ENCODE assay signal across 8 cellular contexts in the genomic region with DNA sequence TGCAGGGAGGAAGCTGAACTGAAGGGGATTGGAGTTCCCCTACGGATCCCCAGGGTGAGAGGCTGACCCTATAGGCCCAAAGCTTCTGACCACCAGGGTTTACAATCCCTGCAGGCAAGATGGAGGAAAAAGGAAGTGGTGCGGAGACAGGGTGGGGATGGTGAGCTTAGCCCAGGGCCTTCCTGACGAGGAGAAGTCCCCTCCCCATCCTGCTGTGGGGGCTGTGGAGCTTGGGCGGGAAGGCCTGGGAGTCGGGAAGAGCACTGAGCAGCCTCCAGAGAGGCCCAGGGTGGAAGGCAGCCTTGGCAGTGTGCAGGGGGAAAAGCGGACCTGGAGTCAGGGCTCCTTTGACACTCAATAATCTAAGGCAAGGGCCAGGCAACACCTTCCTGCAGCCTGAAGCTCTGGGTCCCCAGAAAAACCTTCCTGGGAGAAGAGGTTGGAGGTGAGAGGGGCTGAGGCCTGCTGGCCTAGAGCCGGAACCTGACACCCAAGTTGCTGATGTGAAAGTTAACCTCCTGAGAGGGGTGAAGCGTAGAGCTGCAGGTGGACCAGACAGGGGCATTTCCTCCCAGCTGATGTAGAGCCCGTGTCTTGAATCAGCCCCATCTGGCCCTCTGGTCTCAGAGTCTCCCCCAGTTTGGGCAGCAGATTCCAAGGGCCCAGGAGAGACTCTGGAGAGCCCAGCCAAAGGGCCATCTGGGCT. TPM values are rescaled to one million over a fixed set of nuclear protein-coding genes. Genes with fewer than 3 reads are reported as not detected.
DNase-seq lines count a peak whose midpoint lies in the region; ATAC-seq and TF ChIP-seq lines count a peak whose summit lies in the region.

No MANE protein-coding gene starts in this region.

- H3K9me2 ChIP-seq in hepatocyte (replicated peaks; ENCODE audit: insufficient read depth), result no peaks in the 10 kb centered on the region

- peak; percentile 26 for ATAC-seq in HG03521 (IDR thresholded peaks at IDR 0.05; ENCODE audit: unreplicated experiment)
- ATAC-seq in activated CD8-positive, alpha-beta T cell treated with anti-CD3 and anti-CD28 coated beads, Interleukin-2, amount 10 ng/mL, durations not matched to agents 7 days and 5 days, result peak; percentile 5

- peaks cover 94% of the 10 kb centered on the region for H3K79me2 ChIP-seq in hepatocyte
- peaks cover 81% of the 10 kb centered on the region for H3K79me2 ChIP-seq in smooth muscle cell (ENCODE audit: low read depth)

- H3K9me3 ChIP-seq in hepatocyte (ENCODE audit: low read depth) (no peaks in the 10 kb centered on the region), smooth muscle cell (replicated peaks; ENCODE audit: low read depth) (no peaks in the 10 kb centered on the region)

- H2AFZ ChIP-seq in hepatocyte, result peak overlapping the region; percentile 28
- H2AFZ ChIP-seq in smooth muscle cell (ENCODE audit: low read depth), result no peak overlapping the region

- H3K27ac Mint-ChIP-seq in activated CD8-positive, alpha-beta T cell treated with anti-CD3 and anti-CD28 coated beads, Interleukin-2, amount 10 ng/mL, durations not matched to agents 7 days and 5 days, result peak overlapping the region; percentile 90

- peak overlapping the region; percentile 14 for H3K4me3 ChIP-seq in hepatocyte
- H3K4me3 ChIP-seq in smooth muscle cell, result peak overlapping the region; percentile 45

- peaks cover 14% of the 10 kb centered on the region for H4K20me1 ChIP-seq in hepatocyte (ENCODE audit: insufficient read depth, poor library complexity, severe bottlenecking)
- H4K20me1 ChIP-seq in smooth muscle cell (ENCODE audit: low read depth), result peaks cover 67% of the 10 kb centered on the region

- H3K4me2 ChIP-seq in hepatocyte, result peak overlapping the region; percentile 84
- peak overlapping the region; percentile 85 for H3K4me2 ChIP-seq in smooth muscle cell

- H3K27me3 ChIP-seq in hepatocyte (no peaks in the 10 kb centered on the region), smooth muscle cell (ENCODE audit: low read depth) (no peaks in the 10 kb centered on the region)

- POLR2A ChIA-PET in activated CD8-positive, alpha-beta T cell treated with anti-CD3 and anti-CD28 coated beads, Interleukin-2, amount 10 ng/mL, durations not matched to agents 7 days and 5 days (lab: Charles Lee), result interaction anchor here (0.5 to 20.2 kb wide), 11 partner anchors 8 to 1596 kb away, joined by 3 to 642 read pairs (median 5); a partner anchor contains a TSS

- DNase-seq in EL (peak; percentile 66), GM20000 (ENCODE audit: low spot score) (peak; percentile 77), hepatocyte (ENCODE audit: low spot score) (no peak), smooth muscle cell (lab: John Stamatoyannopoulos, UW; ENCODE audit: unreplicated experiment) (no peak), NCI-H2029 (lab: John Stamatoyannopoulos, UW) (no peak), superior temporal gyrus (ENCODE audit: extremely low spot score) (no peak)
- DNase-seq in activated CD8-positive, alpha-beta T cell treated with anti-CD3 and anti-CD28 coated beads, Interleukin-2, amount 10 ng/mL, durations not matched to agents 7 days and 5 days, result peak; percentile 56

- H3K9ac ChIP-seq in smooth muscle cell (ENCODE audit: low read depth), result peak overlapping the region; percentile 63

- no peak for TF ChIP-seq CTCF in GM20000 (IDR thresholded peaks at IDR 0.05; ENCODE audit: extremely low read depth, missing control alignments)
- TF ChIP-seq CTCF in hepatocyte (IDR thresholded peaks at IDR 0.05; ENCODE audit: poor library complexity), result no peak
- no peak for TF ChIP-seq CTCF in smooth muscle cell (IDR thresholded peaks at IDR 0.05; ENCODE audit: borderline replicate concordance, insufficient read depth, poor library complexity, severe bottlenecking)

- no peaks in the 10 kb centered on the region for H3K27me3 Mint-ChIP-seq in activated CD8-positive, alpha-beta T cell treated with anti-CD3 and anti-CD28 coated beads, Interleukin-2, amount 10 ng/mL, durations not matched to agents 7 days and 5 days (ENCODE audit: low read depth)

- H3K36me3 ChIP-seq in hepatocyte (replicated peaks; ENCODE audit: insufficient read depth, low read depth) (no peaks in the 10 kb centered on the region), smooth muscle cell (ENCODE audit: low read depth) (no peaks in the 10 kb centered on the region)

- H3F3A ChIP-seq in smooth muscle cell (ENCODE audit: low read depth), result peaks cover 40% of the 10 kb centered on the region

- peak overlapping the region; percentile 90 for H3K4me3 Mint-ChIP-seq in activated CD8-positive, alpha-beta T cell treated with anti-CD3 and anti-CD28 coated beads, Interleukin-2, amount 10 ng/mL, durations not matched to agents 7 days and 5 days

- peaks cover 59% of the 10 kb centered on the region for H3K4me1 ChIP-seq in hepatocyte (ENCODE audit: insufficient read depth)
- peaks cover 65% of the 10 kb centered on the region for H3K4me1 ChIP-seq in smooth muscle cell (ENCODE audit: low read depth)

- H3K27ac ChIP-seq in hepatocyte (peak overlapping the region; percentile 98), smooth muscle cell (ENCODE audit: low read depth) (peak overlapping the region; percentile 95)

- WGBS in hepatocyte (ENCODE audit: low lambda C conversion rate, missing lambda C conversion rate), result 51% methylated on average over 9 of the region's 9 CpGs
- 54% methylated on average over 6 of the region's 9 CpGs for WGBS in smooth muscle cell (ENCODE audit: low lambda C conversion rate)

- H3K36me3 Mint-ChIP-seq in activated CD8-positive, alpha-beta T cell treated with anti-CD3 and anti-CD28 coated beads, Interleukin-2, amount 10 ng/mL, durations not matched to agents 7 days and 5 days (ENCODE audit: low read depth), result peaks cover 74% of the 10 kb centered on the region

- H3K4me1 Mint-ChIP-seq in activated CD8-positive, alpha-beta T cell treated with anti-CD3 and anti-CD28 coated beads, Interleukin-2, amount 10 ng/mL, durations not matched to agents 7 days and 5 days (ENCODE audit: low read depth), result peaks cover 93% of the 10 kb centered on the region

- H3K9me3 Mint-ChIP-seq in activated CD8-positive, alpha-beta T cell treated with anti-CD3 and anti-CD28 coated beads, Interleukin-2, amount 10 ng/mL, durations not matched to agents 7 days and 5 days (ENCODE audit: insufficient read depth), result no peaks in the 10 kb centered on the region

- CTCF ChIA-PET in activated CD8-positive, alpha-beta T cell treated with anti-CD3 and anti-CD28 coated beads, Interleukin-2, amount 10 ng/mL, durations not matched to agents 7 days and 5 days (lab: Charles Lee), result interaction anchor here (1.4 to 27.1 kb wide), 7 partner anchors 9 to 78 kb away, joined by 3 to 1049 read pairs (median 8); no protein-coding TSS in a partner anchor

RNA-seq across cellular contexts. Expression of a gene that starts 6.1 kb away (rescaled TPM):
- total RNA-seq in activated CD8-positive, alpha-beta T cell treated with anti-CD3 and anti-CD28 coated beads, Interleukin-2, amount 10 ng/mL, durations not matched to agents 7 days and 5 days, result 100 to 1,000 TPM; 180 to 207 TPM
- 17.9 and 19.0 TPM in 2 replicates for total RNA-seq in hepatocyte
- polyA plus RNA-seq in hepatocyte, result 41.2 and 45.5 TPM in 2 replicates
- total RNA-seq in smooth muscle cell, result 19.3 and 24.1 TPM in 2 replicates
- 32.4 and 47.0 TPM in 2 replicates for polyA plus RNA-seq in smooth muscle cell

RNA-seq across cellular contexts. Expression of a gene that starts 40.6 kb away (rescaled TPM):
- 1 to 10 TPM; 7.0 to 8.1 TPM for total RNA-seq in activated CD8-positive, alpha-beta T cell treated with anti-CD3 and anti-CD28 coated beads, Interleukin-2, amount 10 ng/mL, durations not matched to agents 7 days and 5 days
- total RNA-seq in hepatocyte, result 11.2 and 13.0 TPM in 2 replicates
- polyA plus RNA-seq in hepatocyte, result 20.2 and 22.6 TPM in 2 replicates
- 2.4 and 11.4 TPM in 2 replicates for total RNA-seq in smooth muscle cell
- polyA plus RNA-seq in smooth muscle cell, result 6.2 and 8.6 TPM in 2 replicates

RNA-seq across cellular contexts. Expression of a gene that starts 55.0 kb away (rescaled TPM):
- under 1 TPM in 1 of 2 experiments, not detected in 1; 0.24 TPM for total RNA-seq in activated CD8-positive, alpha-beta T cell treated with anti-CD3 and anti-CD28 coated beads, Interleukin-2, amount 10 ng/mL, durations not matched to agents 7 days and 5 days
- 1.0 and 2.6 TPM in 2 replicates for total RNA-seq in hepatocyte
- polyA plus RNA-seq in hepatocyte, result 1.6 and 2.1 TPM in 2 replicates
- 4.0 and 5.6 TPM in 2 replicates for total RNA-seq in smooth muscle cell
- 1.9 and 3.6 TPM in 2 replicates for polyA plus RNA-seq in smooth muscle cell

Comparison
In these comparisons a context has a peak if more than half of its experiments do, and no peak if none do; other contexts are left out.
1. DNase-seq: peak in EL (single experiment), GM20000 (single experiment) and activated CD8-positive, alpha-beta T cell treated with anti-CD3 and anti-CD28 coated beads, Interleukin-2, amount 10 ng/mL, durations not matched to agents 7 days and 5 days (single experiment); none in hepatocyte (single experiment), smooth muscle cell (single experiment), NCI-H2029 (single experiment) and superior temporal gyrus (single experiment).